12 cellular contexts compared by ENCODE assay signal in the genomic region with DNA sequence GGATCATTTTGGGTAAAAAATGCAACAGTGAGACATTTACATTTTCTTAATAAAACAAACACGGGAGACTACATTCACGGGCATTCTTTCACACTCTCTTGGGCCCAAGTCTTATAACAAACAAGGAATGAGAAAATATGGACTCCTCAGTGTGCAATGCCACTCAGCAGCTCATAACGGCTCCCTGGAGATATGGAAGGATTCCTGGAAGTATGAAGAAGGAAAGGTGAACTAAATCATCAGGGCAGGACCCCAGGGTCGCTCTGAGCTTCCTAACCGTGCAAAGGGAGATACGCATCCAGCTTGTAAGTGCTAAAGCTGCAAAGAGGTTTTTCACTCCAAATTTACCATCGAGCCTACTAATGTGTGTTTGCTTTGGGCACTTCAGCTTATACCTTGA. TPM values are rescaled to one million over a fixed set of nuclear protein-coding genes. Genes with fewer than 3 reads are reported as not detected.
DNase-seq lines count a peak whose midpoint lies in the region; ATAC-seq, FAIRE-seq and TF ChIP-seq lines count a peak whose summit lies in the region.
"Had no signal": no experiment of that assay in that cellular context is flagged by ENCODE, and none has a peak within 500 bp of the region (broad histone marks: within the 10 kb centered on the region; RNA-seq: fewer than 3 reads in every experiment).

No MANE protein-coding gene starts in this region.

- H3K9me2 ChIP-seq in GM23248 (ENCODE audit: insufficient read depth): no peaks in the 10 kb centered on the region
- no peaks in the 10 kb centered on the region for H3K9me2 ChIP-seq in Loucy (replicated peaks; ENCODE audit: low read depth, low read length)
- H3K9me2 ChIP-seq in SK-N-SH: no peaks in the 10 kb centered on the region

- POLR2A ChIA-PET in K562 (lab: Yijun Ruan, JAX): interaction anchor here (0.6 to 2.3 kb wide), 7 partner anchors 9 to 209 kb away, joined by 3 to 5 read pairs (median 4); no protein-coding TSS in a partner anchor
- POLR2A ChIA-PET in SK-N-SH (lab: Yijun Ruan, JAX): no interaction called here

- H3K79me2 ChIP-seq in GM23248 (ENCODE audit: insufficient read depth) (no peaks in the 10 kb centered on the region), Loucy (ENCODE audit: insufficient read depth, low read length) (no peaks in the 10 kb centered on the region), K562 (ENCODE audit: control insufficient read depth, insufficient read depth, low read length) (no peaks in the 10 kb centered on the region), SK-N-SH (ENCODE audit: insufficient read depth) (no peaks in the 10 kb centered on the region)

- ATAC-seq in K562 (peak; percentile 75), SK-N-SH treated with all-trans-retinoic acid at 6 μM for 48 hours (no peak)

- H3K9me1 ChIP-seq in K562 (ENCODE audit: control insufficient read depth, insufficient read depth, low read length): no peaks in the 10 kb centered on the region

- H4K8ac ChIP-seq in mesenchymal stem cell (ENCODE audit: low read length): no peak overlapping the region

- no peak overlapping the region for H2BK12ac ChIP-seq in mesenchymal stem cell (ENCODE audit: low read length in 2 of 2)

- no peak for DNase-seq in GM23248
- peak in 2 of 4 experiments; percentile 26 to 52 for DNase-seq in K562 (ENCODE audit: extremely low read depth in 1 of 4, low spot score in 3 of 4)
- DNase-seq in mesenchymal stem cell: no peak
- no peak for DNase-seq in Kasumi-1 (lab: John Stamatoyannopoulos, UW)
- DNase-seq in SK-N-SH: no peak
- DNase-seq: CD4-positive, CD25-positive, alpha-beta regulatory T cell; DMS 273 treated with DMSO at 0.1 percent for 48 hours; EL; H7 had no signal

- H2AK5ac ChIP-seq in mesenchymal stem cell (ENCODE audit: low read length, severe bottlenecking): no peak overlapping the region

- H3K14ac ChIP-seq in mesenchymal stem cell (ENCODE audit: low read length in 2 of 2): no peak overlapping the region

- TF ChIP-seq RAD21 in K562 (CRISPR knock-in tag; conservative IDR thresholded peaks at IDR 0.05 in 1 of 2, IDR thresholded peaks at IDR 0.05 in 1 of 2): no peak
- TF ChIP-seq RAD21 in SK-N-SH (IDR thresholded peaks at IDR 0.05; ENCODE audit: low read length): no peak

- FAIRE-seq in K562 (lab: Jason Lieb, UNC): no peak
- FAIRE-seq: GM12891 had no signal

- no peak overlapping the region for H3K4ac ChIP-seq in mesenchymal stem cell (ENCODE audit: low read depth in 1 of 2, low read length in 2 of 2)

- no peak overlapping the region for H3K18ac ChIP-seq in mesenchymal stem cell (ENCODE audit: low read depth in 1 of 2, low read length in 2 of 2)

- no peak overlapping the region for H2BK5ac ChIP-seq in mesenchymal stem cell (ENCODE audit: low read depth, low read length, poor library complexity, severe bottlenecking)

- BruUV-seq in K562 (replicated peaks; lab: Mats Ljungman, UMichigan): no TSS peak

- H3K4me3 ChIP-seq in GM23248 (no peak overlapping the region), Loucy (ENCODE audit: low read length, poor library complexity, severe bottlenecking) (no peak overlapping the region), K562 (peak overlapping the region; percentile 7; the same call in 1 of the 2 replicates), mesenchymal stem cell (ENCODE audit: insufficient read depth in 1 of 2, low read depth in 1 of 2, low read length in 2 of 2) (no peak overlapping the region), SK-N-SH (ENCODE audit: low read depth in 2 of 2, low read length in 1 of 2) (no peak overlapping the region)

- TF ChIP-seq CTCF in Loucy (conservative IDR thresholded peaks at IDR 0.05; ENCODE audit: low read length): no peak
- no peak for TF ChIP-seq CTCF in K562 (IDR thresholded peaks at IDR 0.05 in 2 of 3, conservative IDR thresholded peaks at IDR 0.05 in 1 of 3; ENCODE audit: insufficient read depth in 2 of 3, low read depth in 1 of 3, low read length in 3 of 3)
- TF ChIP-seq CTCF in SK-N-SH (IDR thresholded peaks at IDR 0.05): no peak

- H2AFZ ChIP-seq in GM23248 (peak overlapping the region; percentile 17; the same call in 1 of the 2 replicates), Loucy (ENCODE audit: low read length) (no peak overlapping the region), K562 (ENCODE audit: low read depth, low read length) (peak overlapping the region; percentile 96), mesenchymal stem cell (ENCODE audit: low read depth, low read length) (no peak overlapping the region), SK-N-SH (ENCODE audit: low read depth) (no peak overlapping the region)

- H3K4me1 ChIP-seq in GM23248 (ENCODE audit: insufficient read depth) (no peaks in the 10 kb centered on the region), Loucy (ENCODE audit: insufficient read depth, low read length, poor library complexity, severe bottlenecking) (peaks cover 18% of the 10 kb centered on the region), K562 (replicated peaks in 1 of 2; ENCODE audit: control insufficient read depth in 2 of 2, insufficient read depth in 2 of 2, low read length in 2 of 2) (peaks cover 0 to 18% of the 10 kb centered on the region in 2 experiments; a peak in 3 of 5 replicates), mesenchymal stem cell (ENCODE audit: control insufficient read depth, insufficient read depth, low read depth, low read length) (no peaks in the 10 kb centered on the region), SK-N-SH (ENCODE audit: control insufficient read depth in 1 of 2, insufficient read depth in 2 of 2, low read depth in 1 of 2, low read length in 1 of 2) (no peaks in the 10 kb centered on the region; a peak in 1 of 4 replicates)

- no peaks in the 10 kb centered on the region for H3K79me1 ChIP-seq in mesenchymal stem cell (replicated peaks; ENCODE audit: low read length, poor library complexity, severe bottlenecking)

- no peak overlapping the region for H2BK15ac ChIP-seq in mesenchymal stem cell (ENCODE audit: low read depth, poor library complexity, severe bottlenecking)

- no peak overlapping the region for H4K91ac ChIP-seq in mesenchymal stem cell (ENCODE audit: low read length)

- H3K4me2 ChIP-seq in GM23248 (ENCODE audit: unreplicated experiment): no peak overlapping the region
- peak overlapping the region; percentile 8 for H3K4me2 ChIP-seq in Loucy (ENCODE audit: low read depth, low read length, poor library complexity, severe bottlenecking)
- peak overlapping the region; percentile 69 for H3K4me2 ChIP-seq in K562 (ENCODE audit: insufficient read depth, low read length)
- no peak overlapping the region for H3K4me2 ChIP-seq in mesenchymal stem cell (ENCODE audit: low read length, poor library complexity, severe bottlenecking)
- H3K4me2 ChIP-seq in SK-N-SH: no peak overlapping the region

- intact Hi-C loops in K562 (cut with micrococcal nuclease): no loop called here

- H3K27ac ChIP-seq in GM23248: no peak overlapping the region
- H3K27ac ChIP-seq in K562 (ENCODE audit: extremely low read depth, low read depth, low read length): peak overlapping the region; percentile 73
- no peak overlapping the region for H3K27ac ChIP-seq in mesenchymal stem cell (ENCODE audit: low read length, poor library complexity, severe bottlenecking)
- no peak overlapping the region for H3K27ac ChIP-seq in SK-N-SH (ENCODE audit: low read depth in 2 of 2, low read length in 1 of 2)

- H3K9ac ChIP-seq in GM23248 (no peak overlapping the region), Loucy (ENCODE audit: low read depth, low read length, poor library complexity, severe bottlenecking) (no peak overlapping the region), K562 (ENCODE audit: insufficient read depth in 1 of 2, low read depth in 2 of 2, low read length in 2 of 2) (peak overlapping the region; percentile 60 to 85; a peak in 3 of 4 replicates), mesenchymal stem cell (ENCODE audit: low read length) (no peak overlapping the region), SK-N-SH (no peak overlapping the region)

- TF ChIP-seq POLR2A in K562 (conservative IDR thresholded peaks at IDR 0.05): no peak

- H3K9me3 ChIP-seq in GM23248 (ENCODE audit: low read depth): no peaks in the 10 kb centered on the region
- H3K9me3 ChIP-seq in Loucy (ENCODE audit: insufficient read depth, low read depth, low read length): no peaks in the 10 kb centered on the region
- no peaks in the 10 kb centered on the region for H3K9me3 ChIP-seq in K562 (replicated peaks; ENCODE audit: control insufficient read depth, insufficient read depth, low read depth, low read length)
- H3K9me3 ChIP-seq in mesenchymal stem cell (ENCODE audit: control insufficient read depth, low read length): peaks cover 7% of the 10 kb centered on the region
- H3K9me3 ChIP-seq in SK-N-SH: no peaks in the 10 kb centered on the region

- H4K20me1 ChIP-seq in GM23248 (ENCODE audit: insufficient read depth) (no peaks in the 10 kb centered on the region), Loucy (ENCODE audit: insufficient read depth, low read length, poor library complexity, severe bottlenecking) (no peaks in the 10 kb centered on the region), K562 (replicated peaks; ENCODE audit: control insufficient read depth, insufficient read depth, low read length) (no peaks in the 10 kb centered on the region), SK-N-SH (ENCODE audit: insufficient read depth) (no peaks in the 10 kb centered on the region)

- CTCF ChIA-PET in K562 (lab: Yijun Ruan, JAX; ENCODE audit: low intra/inter-chr PET ratio): no interaction called here
- CTCF ChIA-PET in SK-N-SH (lab: Yijun Ruan, JAX): no interaction called here

- no peaks in the 10 kb centered on the region for H3F3A ChIP-seq in GM23248 (ENCODE audit: insufficient read depth)
- no peaks in the 10 kb centered on the region for H3F3A ChIP-seq in Loucy (ENCODE audit: low read depth)
- H3F3A ChIP-seq in SK-N-SH (replicated peaks; ENCODE audit: insufficient read depth): no peaks in the 10 kb centered on the region

- H2BK120ac ChIP-seq in mesenchymal stem cell (ENCODE audit: low read depth, low read length): no peak overlapping the region

- H3K27me3 ChIP-seq in GM23248 (replicated peaks; ENCODE audit: insufficient read depth) (no peaks in the 10 kb centered on the region), Loucy (ENCODE audit: insufficient read depth, low read length, poor library complexity, severe bottlenecking) (peaks cover 8% of the 10 kb centered on the region), K562 (ENCODE audit: control insufficient read depth in 2 of 2, insufficient read depth in 2 of 2, low read length in 2 of 2) (no peaks in the 10 kb centered on the region), mesenchymal stem cell (ENCODE audit: control insufficient read depth in 1 of 2, insufficient read depth in 1 of 2, low read length in 2 of 2) (no peaks in the 10 kb centered on the region), SK-N-SH (ENCODE audit: insufficient read depth) (no peaks in the 10 kb centered on the region)

- in situ Hi-C loops in GM23248 (cut with MboI): loop anchor here (25.0 kb wide), 1 partner anchor 170 kb away; no protein-coding TSS in a partner anchor
- in situ Hi-C loops in K562 (cut with MboI): no loop called here

- no peak overlapping the region for H3K23ac ChIP-seq in mesenchymal stem cell (ENCODE audit: low read length in 2 of 2)

- TF ChIP-seq EP300 in K562 (IDR thresholded peaks at IDR 0.05; ENCODE audit: low read length) (no peak), SK-N-SH (IDR thresholded peaks at IDR 0.05; ENCODE audit: borderline replicate concordance in 1 of 2, low read depth in 1 of 2, low read length in 1 of 2) (no peak)

- 76% methylated on average over 7 of the region's 7 CpGs for WGBS in GM23248 (ENCODE audit: low coverage in 1 of 2, low lambda C conversion rate in 2 of 2, missing lambda C conversion rate in 2 of 2), 2 experiments
- WGBS in K562 (ENCODE audit: insufficient coverage, low coverage, missing lambda C conversion rate): 3% methylated on average over 7 of the region's 7 CpGs
- 78% methylated on average over 7 of the region's 7 CpGs for WGBS in mesenchymal stem cell
- 88% methylated on average over 7 of the region's 7 CpGs for WGBS in SK-N-SH (ENCODE audit: low lambda C conversion rate)

- H3K36me3 ChIP-seq in GM23248 (ENCODE audit: low read depth): no peaks in the 10 kb centered on the region
- H3K36me3 ChIP-seq in Loucy (ENCODE audit: insufficient read depth, low read length): no peaks in the 10 kb centered on the region
- H3K36me3 ChIP-seq in K562 (ENCODE audit: control insufficient read depth, insufficient read depth, low read length): no peaks in the 10 kb centered on the region
- no peaks in the 10 kb centered on the region for H3K36me3 ChIP-seq in mesenchymal stem cell (ENCODE audit: control insufficient read depth in 1 of 2, insufficient read depth in 2 of 2, low read depth in 1 of 2, low read length in 2 of 2)
- H3K36me3 ChIP-seq in SK-N-SH (replicated peaks in 1 of 2; ENCODE audit: control insufficient read depth in 1 of 2, insufficient read depth in 2 of 2, low read length in 1 of 2): peaks cover 0 to 4% of the 10 kb centered on the region in 2 experiments

RNA-seq across cellular contexts. Expression of a gene that starts 33.5 kb away (rescaled TPM):
- total RNA-seq in GM23248 (2014; rRNA removed; shearing (Covaris generic)): 15.3 and 17.2 TPM in 2 replicates
- polyA plus RNA-seq in GM23248 (2016; fragmentation: Nextera tagmentation; extraction: Ambion mirVana): 31.0 and 31.5 TPM in 2 replicates
- 24.0 and 53.4 TPM in 2 replicates for total RNA-seq in K562 (2011; cell fraction: chromatin; rRNA removed; ENCODE audit: low replicate concordance)
- 11.8 and 13.6 TPM in 2 replicates for total RNA-seq in K562 (2011; cell fraction: nucleolus; rRNA removed)
- 19.7 and 26.5 TPM in 2 replicates for total RNA-seq in K562 (2011; cell fraction: nucleoplasm; rRNA removed)
- total RNA-seq in K562 (2014; rRNA removed): 21.4 and 26.3 TPM in 2 replicates
- 29.5 and 38.1 TPM in 2 replicates for total RNA-seq in K562 (2014; rRNA removed; fragmentation: Illumina TruSeq; extraction: Trizol)
- 23.8 and 27.4 TPM in 2 replicates for total RNA-seq in K562 (2015; rRNA removed; fragmentation: Illumina TruSeq; extraction: Trizol)
- 23.9 and 24.3 TPM in 2 replicates for total RNA-seq in K562 (2021)
- polyA plus RNA-seq in K562 (2011; rRNA removed): 27.3 and 31.1 TPM in 2 replicates
- 7.4 and 11.7 TPM in 2 replicates for polyA plus RNA-seq in K562 (2011; cell fraction: cytosol; rRNA removed)
- 10.4 and 13.7 TPM in 2 replicates for polyA plus RNA-seq in K562 (2011; cell fraction: nucleus; rRNA removed)
- 22.1 and 24.8 TPM in 2 replicates for polyA plus RNA-seq in K562 (2012)
- polyA plus RNA-seq in K562 (2014; fragmentation: Illumina TruSeq; extraction: Trizol): 24.0 and 30.1 TPM in 2 replicates
- 10 to 100 TPM; 10.1 to 11.3 TPM for polyA plus RNA-seq in K562 (2014; fragmentation: Nextera tagmentation; extraction: Ambion mirVana)
- polyA plus RNA-seq in K562 (2014; rRNA removed): 20.9 and 23.7 TPM in 2 replicates
- polyA minus RNA-seq in K562 (2011; rRNA and poly(A)+ RNA removed): 51.1 and 51.5 TPM in 2 replicates
- polyA minus RNA-seq in K562 (2011; cell fraction: cytosol; rRNA and poly(A)+ RNA removed): 21.2 and 22.4 TPM in 2 replicates
- polyA minus RNA-seq in K562 (2011; cell fraction: nucleus; rRNA and poly(A)+ RNA removed): 35.7 and 63.1 TPM in 2 replicates
- polyA plus RNA-seq in mesenchymal stem cell (2013, experiment 1 of 2): 29.7 TPM
- polyA plus RNA-seq in mesenchymal stem cell (2013, experiment 2 of 2): 36.9 TPM
- 13.0 and 15.0 TPM in 2 replicates for polyA plus RNA-seq in SK-N-SH (2012; rRNA removed)
- 17.4 and 23.0 TPM in 2 replicates for polyA plus RNA-seq in SK-N-SH (2012; cell fraction: cytosol; rRNA removed)
- 9.0 and 15.1 TPM in 2 replicates for polyA plus RNA-seq in SK-N-SH (2012; cell fraction: nucleus; rRNA removed)

Comparison
In these comparisons a context has a peak if more than half of its experiments do, and no peak if none do; other contexts are left out.
1. H2AFZ ChIP-seq: peak in GM23248 (single experiment) and K562 (single experiment); none in Loucy (single experiment), mesenchymal stem cell (single experiment) and SK-N-SH (single experiment).
2. H3K4me2 ChIP-seq: peak in Loucy (single experiment) and K562 (single experiment); none in GM23248 (single experiment), mesenchymal stem cell (single experiment) and SK-N-SH (single experiment).
3. H3K9ac ChIP-seq: peak in K562 (2 of 2); none in GM23248 (single experiment), Loucy (single experiment), mesenchymal stem cell (single experiment) and SK-N-SH (single experiment).